In the genomic region with DNA sequence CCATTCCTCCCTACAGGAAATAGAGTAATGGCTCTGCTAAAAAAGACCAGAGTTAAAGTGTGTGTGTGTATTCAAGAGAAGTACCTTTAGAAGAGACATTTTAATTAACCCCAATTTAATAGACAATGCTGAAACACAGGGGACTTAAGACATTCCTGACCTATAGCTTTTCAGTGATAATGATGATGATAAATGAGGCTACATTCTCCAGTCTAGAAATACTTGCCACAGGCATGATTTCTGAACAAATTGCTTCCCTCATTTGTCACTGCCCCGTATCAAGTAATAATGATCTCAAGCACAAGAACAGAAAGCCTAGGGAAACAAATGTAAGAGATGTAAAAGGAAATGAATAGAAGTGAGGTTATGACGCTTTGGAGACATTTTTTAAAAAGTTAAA, we compare ENCODE assay signal across 21 cellular contexts.
"Had no signal": no experiment of that assay in that cellular context is flagged by ENCODE, and none has a peak within 500 bp of the region (broad histone marks: within the 10 kb centered on the region; RNA-seq: fewer than 3 reads in every experiment).

No MANE protein-coding gene starts in this region.

- H3K27me3 Mint-ChIP-seq: stimulated activated naive B cell treated with anti-CD40 and anti-IgM and Interleukin-4, amounts not matched to agents 10 μg/mL and 1 μg/mL and 100 μg/mL, for 72 hours; stimulated activated naive CD8-positive, alpha-beta T cell treated with anti-CD3 and anti-CD28 coated beads, Interleukin-15, amount 100 ng/mL, for 72 hours had no signal

- H3K9me3 Mint-ChIP-seq: stimulated activated naive B cell treated with anti-CD40 and anti-IgM and Interleukin-4, amounts not matched to agents 10 μg/mL and 1 μg/mL and 100 μg/mL, for 72 hours; stimulated activated naive CD8-positive, alpha-beta T cell treated with anti-CD3 and anti-CD28 coated beads, Interleukin-15, amount 100 ng/mL, for 72 hours had no signal

- H3K36me3 ChIP-seq: heart left ventricle, right atrium auricular region, sigmoid colon, tibial nerve had no signal

- H3K4me3 Mint-ChIP-seq: stimulated activated naive B cell treated with anti-CD40 and anti-IgM and Interleukin-4, amounts not matched to agents 10 μg/mL and 1 μg/mL and 100 μg/mL, for 72 hours; stimulated activated naive CD8-positive, alpha-beta T cell treated with anti-CD3 and anti-CD28 coated beads, Interleukin-15, amount 100 ng/mL, for 72 hours had no signal

- ATAC-seq: heart left ventricle; left colon; left ventricle myocardium superior; stimulated activated naive B cell treated with anti-CD40 and anti-IgM and Interleukin-4, amounts not matched to agents 10 μg/mL and 1 μg/mL and 100 μg/mL, for 72 hours; stimulated activated naive CD8-positive, alpha-beta T cell treated with anti-CD3 and anti-CD28 coated beads, Interleukin-15, amount 100 ng/mL, for 72 hours had no signal

- H3K9me3 ChIP-seq: heart left ventricle, right atrium auricular region, sigmoid colon, testis, tibial nerve had no signal

- H3K27ac Mint-ChIP-seq: stimulated activated naive B cell treated with anti-CD40 and anti-IgM and Interleukin-4, amounts not matched to agents 10 μg/mL and 1 μg/mL and 100 μg/mL, for 72 hours; stimulated activated naive CD8-positive, alpha-beta T cell treated with anti-CD3 and anti-CD28 coated beads, Interleukin-15, amount 100 ng/mL, for 72 hours had no signal

- H3K4me1 Mint-ChIP-seq: stimulated activated naive B cell treated with anti-CD40 and anti-IgM and Interleukin-4, amounts not matched to agents 10 μg/mL and 1 μg/mL and 100 μg/mL, for 72 hours; stimulated activated naive CD8-positive, alpha-beta T cell treated with anti-CD3 and anti-CD28 coated beads, Interleukin-15, amount 100 ng/mL, for 72 hours had no signal

- H3K4me1 ChIP-seq: right atrium auricular region, sigmoid colon, testis, tibial nerve had no signal

- H3K4me3 ChIP-seq: dorsolateral prefrontal cortex, heart left ventricle, lung, right atrium auricular region, sigmoid colon, skin epidermis, testis, tibial nerve had no signal

- DNase-seq: cortex of kidney; dorsolateral prefrontal cortex; effector CD8-positive, alpha-beta T cell; foreskin melanocyte; heart left ventricle; hippocampal formation; left colon; left ventricle myocardium superior; mesenchymal stem cell; midbrain; posterior cingulate gyrus; sigmoid colon; stimulated activated CD4-positive, alpha-beta T cell treated with anti-CD3 and anti-CD28 coated beads, Interleukin-2, amount 100 ng/mL, for 24 hours; stimulated activated CD4-positive, alpha-beta T cell treated with anti-CD3 and anti-CD28 coated beads, Interleukin-4, amount 100 ng/mL, for 4 hours; stimulated activated naive B cell treated with anti-CD40 and anti-IgM and Interleukin-4, amounts not matched to agents 10 μg/mL and 1 μg/mL and 100 μg/mL, for 72 hours; stimulated activated naive CD8-positive, alpha-beta T cell treated with anti-CD3 and anti-CD28 coated beads, Interleukin-15, amount 100 ng/mL, for 72 hours; testis had no signal

- H3K36me3 Mint-ChIP-seq: stimulated activated naive B cell treated with anti-CD40 and anti-IgM and Interleukin-4, amounts not matched to agents 10 μg/mL and 1 μg/mL and 100 μg/mL, for 72 hours had no signal

- H3K27ac ChIP-seq: heart left ventricle, right atrium auricular region, sigmoid colon, skin epidermis, testis, tibial nerve had no signal
